In the genomic region with DNA sequence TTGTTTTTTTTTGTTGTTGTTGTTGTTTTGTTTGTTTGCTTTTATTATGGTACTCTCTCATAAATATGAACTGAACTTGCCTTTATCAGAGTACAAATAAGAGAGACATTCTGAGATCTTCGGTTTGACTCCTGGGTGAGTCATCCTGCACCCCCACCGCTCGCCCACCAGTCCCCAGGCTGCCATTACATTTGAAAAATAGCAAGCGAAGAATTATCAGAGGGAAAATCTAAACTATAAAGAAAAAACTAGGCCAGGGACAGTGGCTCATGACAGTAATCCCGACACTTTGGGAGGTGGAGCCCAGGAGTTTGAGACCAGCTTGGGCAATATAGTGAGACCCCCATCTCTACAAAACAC, we compare ENCODE assay signal across 17 cellular contexts.
A peak's percentile ranks its signal among the peaks of the same experiment; 100 is the strongest.
DNase-seq lines count a peak whose midpoint lies in the region; ATAC-seq and TF ChIP-seq lines count a peak whose summit lies in the region.
"Had no signal": no experiment of that assay in that cellular context is flagged by ENCODE, and none has a peak within 500 bp of the region (broad histone marks: within the 10 kb centered on the region; RNA-seq: fewer than 3 reads in every experiment).

No MANE protein-coding gene starts in this region.

- peaks cover 28% of the 10 kb centered on the region for H3K4me1 Mint-ChIP-seq in activated naive CD8-positive, alpha-beta T cell treated with anti-CD3 and anti-CD28 coated beads for 36 hours

- no peak for TF ChIP-seq CTCF in NB4 (IDR thresholded peaks at IDR 0.05; ENCODE audit: low read depth, low read length)
- TF ChIP-seq CTCF in GM20000 (IDR thresholded peaks at IDR 0.05; ENCODE audit: extremely low read depth, missing control alignments), result no peak

- no peaks in the 10 kb centered on the region for H3K27me3 Mint-ChIP-seq in activated naive CD8-positive, alpha-beta T cell treated with anti-CD3 and anti-CD28 coated beads for 36 hours

- peaks cover 3% of the 10 kb centered on the region for H3K9me3 Mint-ChIP-seq in activated naive CD8-positive, alpha-beta T cell treated with anti-CD3 and anti-CD28 coated beads for 36 hours
- H3K9me3 Mint-ChIP-seq: mesothelial cell of epicardium had no signal

- H3K36me3 Mint-ChIP-seq in activated naive CD8-positive, alpha-beta T cell treated with anti-CD3 and anti-CD28 coated beads for 36 hours, result peaks cover 3% of the 10 kb centered on the region
- H3K36me3 Mint-ChIP-seq: mesothelial cell of epicardium had no signal

- DNase-seq in NB4 (ENCODE audit: low read depth) (peak; percentile 77), GM20000 (ENCODE audit: low spot score) (no peak), KG1 (lab: John Stamatoyannopoulos, UW) (no peak)
- DNase-seq in activated CD4-positive, alpha-beta T cell treated with anti-CD3 and anti-CD28 coated beads, Interleukin-2, amount 50 U/mL, for 4 hours, result peak; percentile 58
- peak; percentile 6 for DNase-seq in activated naive CD8-positive, alpha-beta T cell treated with anti-CD3 and anti-CD28 coated beads for 36 hours
- DNase-seq in stimulated activated CD4-positive, alpha-beta T cell treated with anti-CD3 and anti-CD28 coated beads, Interleukin-4, amount 100 ng/mL, for 4 hours, result peak; percentile 54 to 61
- DNase-seq: gastrocnemius medialis, GM23248, IMR-90, NCI-H1417 treated with DMSO at 0.1 percent for 48 hours, NCI-H446 treated with DMSO at 0.1 percent for 48 hours, occipital lobe had no signal

- H3K27ac Mint-ChIP-seq in activated naive CD8-positive, alpha-beta T cell treated with anti-CD3 and anti-CD28 coated beads for 36 hours, result no peak overlapping the region
- H3K27ac Mint-ChIP-seq: mesothelial cell of epicardium had no signal

- ATAC-seq in GM19455 (IDR thresholded peaks at IDR 0.05; ENCODE audit: unreplicated experiment) (no peak), GM21528 (IDR thresholded peaks at IDR 0.05; ENCODE audit: low FRiP score, unreplicated experiment) (no peak)
- ATAC-seq: gastrocnemius medialis had no signal

- TF ChIP-seq POLR2A in NB4 (IDR thresholded peaks at IDR 0.05; ENCODE audit: extremely low read depth, insufficient read length), result no peak

- no peak overlapping the region for H3K4me3 Mint-ChIP-seq in activated naive CD8-positive, alpha-beta T cell treated with anti-CD3 and anti-CD28 coated beads for 36 hours
- H3K4me3 Mint-ChIP-seq: mesothelial cell of epicardium had no signal

- H3K4me3 ChIP-seq in NB4 (ENCODE audit: low read depth, low read length), result no peak overlapping the region
- H3K4me3 ChIP-seq: cardiac muscle cell, gastrocnemius medialis, GM23248, skin epidermis had no signal

Comparison
In these comparisons a context has a peak if more than half of its experiments do, and no peak if none do; other contexts are left out.
1. DNase-seq: peak in NB4 (single experiment), activated CD4-positive, alpha-beta T cell treated with anti-CD3 and anti-CD28 coated beads, Interleukin-2, amount 50 U/mL, for 4 hours (2 of 2), activated naive CD8-positive, alpha-beta T cell treated with anti-CD3 and anti-CD28 coated beads for 36 hours (single experiment) and stimulated activated CD4-positive, alpha-beta T cell treated with anti-CD3 and anti-CD28 coated beads, Interleukin-4, amount 100 ng/mL, for 4 hours (2 of 2); none in GM20000 (single experiment) and KG1 (single experiment).